Comparison of ENCODE assay signal across 8 cellular contexts in the genomic region with DNA sequence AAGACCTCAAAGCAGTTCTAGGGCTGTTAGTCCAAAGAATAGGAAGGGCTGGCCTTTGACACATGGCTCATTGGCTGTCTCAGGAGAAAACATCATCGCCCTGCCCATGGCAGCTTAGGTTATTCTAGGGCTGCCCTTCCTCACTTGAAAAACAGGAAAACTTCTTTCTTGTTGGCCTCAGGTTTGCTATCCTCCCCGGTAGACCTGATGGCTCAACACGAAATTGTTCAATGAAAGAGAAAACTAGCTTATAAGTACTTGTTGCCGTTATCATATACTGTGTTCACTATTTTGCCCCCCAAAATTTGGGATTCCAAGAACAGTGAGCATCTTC. TPM values are rescaled to one million over a fixed set of nuclear protein-coding genes. Genes with fewer than 3 reads are reported as not detected.
A peak's percentile ranks its signal among the peaks of the same experiment; 100 is the strongest.
DNase-seq lines count a peak whose midpoint lies in the region; ATAC-seq and TF ChIP-seq lines count a peak whose summit lies in the region.

No MANE protein-coding gene starts in this region.

- no peaks in the 10 kb centered on the region for H3K27me3 ChIP-seq in spleen (replicated peaks in 1 of 7)

- WGBS in spleen, 5 donors: 18 to 27% (median 20%) methylated on average over 4 of the region's 4 CpGs

- H3K36me3 Mint-ChIP-seq in activated T-helper 2 cell treated with anti-CD3 and anti-CD28 coated beads, Interferon-gamma antibody, Interleukin-2, Interleukin-4, amounts not matched to agents 10 μg/mL and 5 μg/mL and 100 μg/mL, durations not matched to agents 14 hours and 24 hours and 36 hours (ENCODE audit: low read depth): peaks cover 16% of the 10 kb centered on the region

- peaks cover 0 to 16% (median 7%) of the 10 kb centered on the region in 6 donors for H3K36me3 ChIP-seq in spleen

- DNase-seq in activated T-helper 2 cell treated with anti-CD3 and anti-CD28 coated beads, Interferon-gamma antibody, Interleukin-2, Interleukin-4, amounts not matched to agents 10 μg/mL and 5 μg/mL and 100 μg/mL, durations not matched to agents 14 hours and 24 hours and 36 hours (ENCODE audit: low spot score): no peak
- DNase-seq in spleen (no peak), NCI-H524 (lab: John Stamatoyannopoulos, UW) (no peak), AG20443 (ENCODE audit: low spot score) (no peak)

- ATAC-seq in HG02571 (IDR thresholded peaks at IDR 0.05; ENCODE audit: unreplicated experiment): peak; percentile 7
- no peak for ATAC-seq in HG03354 (IDR thresholded peaks at IDR 0.05; ENCODE audit: poor library complexity, severe bottlenecking, unreplicated experiment)
- no peak for ATAC-seq in HG02970 (IDR thresholded peaks at IDR 0.05; ENCODE audit: low FRiP score, unreplicated experiment)

- no peaks in the 10 kb centered on the region for H3K9me3 ChIP-seq in spleen

- H3K27me3 Mint-ChIP-seq in activated T-helper 2 cell treated with anti-CD3 and anti-CD28 coated beads, Interferon-gamma antibody, Interleukin-2, Interleukin-4, amounts not matched to agents 10 μg/mL and 5 μg/mL and 100 μg/mL, durations not matched to agents 14 hours and 24 hours and 36 hours (ENCODE audit: low read depth): no peaks in the 10 kb centered on the region

- peak overlapping the region; percentile 89 for H3K4me3 Mint-ChIP-seq in activated T-helper 2 cell treated with anti-CD3 and anti-CD28 coated beads, Interferon-gamma antibody, Interleukin-2, Interleukin-4, amounts not matched to agents 10 μg/mL and 5 μg/mL and 100 μg/mL, durations not matched to agents 14 hours and 24 hours and 36 hours (ENCODE audit: low read depth)

- no peak for TF ChIP-seq POLR2A in spleen (IDR thresholded peaks at IDR 0.05)

- peak overlapping the region; percentile 96 to 100 (median 100) for H3K27ac ChIP-seq in spleen

- intact Hi-C loops in activated T-helper 2 cell treated with anti-CD3 and anti-CD28 coated beads, Interferon-gamma antibody, Interleukin-2, Interleukin-4, amounts not matched to agents 10 μg/mL and 5 μg/mL and 100 μg/mL, durations not matched to agents 14 hours and 24 hours and 36 hours (cut with micrococcal nuclease): loop anchor here (5.0 kb wide), 1 partner anchor 173 kb away; a partner anchor contains a TSS
- intact Hi-C loops in spleen (cut with DNase I; ENCODE audit: low total_unique reads): loop anchor here (10.0 kb wide), 1 partner anchor 159 kb away; a partner anchor contains a TSS

- peak overlapping the region; percentile 100 for H3K27ac Mint-ChIP-seq in activated T-helper 2 cell treated with anti-CD3 and anti-CD28 coated beads, Interferon-gamma antibody, Interleukin-2, Interleukin-4, amounts not matched to agents 10 μg/mL and 5 μg/mL and 100 μg/mL, durations not matched to agents 14 hours and 24 hours and 36 hours

- H3K4me3 ChIP-seq in iPS-11a (ENCODE audit: low read depth, low read length) (peak overlapping the region; percentile 96), spleen (peak overlapping the region; percentile 23 to 94 (median 70))

- H3K4me1 Mint-ChIP-seq in activated T-helper 2 cell treated with anti-CD3 and anti-CD28 coated beads, Interferon-gamma antibody, Interleukin-2, Interleukin-4, amounts not matched to agents 10 μg/mL and 5 μg/mL and 100 μg/mL, durations not matched to agents 14 hours and 24 hours and 36 hours (ENCODE audit: low read depth): peaks cover 16% of the 10 kb centered on the region

- peaks cover 5 to 46% (median 36%) of the 10 kb centered on the region in 6 donors for H3K4me1 ChIP-seq in spleen

- TF ChIP-seq CTCF in spleen (IDR thresholded peaks at IDR 0.05 in 8 of 11, conservative IDR thresholded peaks at IDR 0.05 in 3 of 11): no peak

- no peaks in the 10 kb centered on the region for H3K9me3 Mint-ChIP-seq in activated T-helper 2 cell treated with anti-CD3 and anti-CD28 coated beads, Interferon-gamma antibody, Interleukin-2, Interleukin-4, amounts not matched to agents 10 μg/mL and 5 μg/mL and 100 μg/mL, durations not matched to agents 14 hours and 24 hours and 36 hours

RNA-seq across cellular contexts. Expression of a gene that starts 0.6 kb away (rescaled TPM):
- total RNA-seq in activated T-helper 2 cell treated with anti-CD3 and anti-CD28 coated beads, Interferon-gamma antibody, Interleukin-2, Interleukin-4, amounts not matched to agents 10 μg/mL and 5 μg/mL and 100 μg/mL, durations not matched to agents 14 hours and 24 hours and 36 hours: 108 and 120 TPM in 2 replicates
- total RNA-seq in spleen: 100 to 1,000 TPM in 6 of 7 donors, 10 to 100 TPM in 1; 95.4 to 176 (median 119) TPM
- 10 to 100 TPM; 43.7 to 70.0 (median 61.6) TPM for polyA plus RNA-seq in spleen

RNA-seq across cellular contexts. Expression of a gene that starts 53.4 kb away (rescaled TPM):
- total RNA-seq in activated T-helper 2 cell treated with anti-CD3 and anti-CD28 coated beads, Interferon-gamma antibody, Interleukin-2, Interleukin-4, amounts not matched to agents 10 μg/mL and 5 μg/mL and 100 μg/mL, durations not matched to agents 14 hours and 24 hours and 36 hours: 36.4 and 36.9 TPM in 2 replicates
- total RNA-seq in spleen: 10 to 100 TPM; 33.6 to 68.2 (median 51.7) TPM
- polyA plus RNA-seq in spleen: 10 to 100 TPM; 10.5 to 14.9 (median 13.5) TPM
